8 cellular contexts compared by ENCODE assay signal in genomic region chr4:89901808-89902431, GRCh38. TPM values are rescaled to one million over a fixed set of nuclear protein-coding genes. Genes with fewer than 3 reads are reported as not detected.
DNase-seq lines count a peak whose midpoint lies in the region; ATAC-seq, FAIRE-seq and TF ChIP-seq lines count a peak whose summit lies in the region.
"Not testable (repeated sequence)": the region's sequence is repeated elsewhere in the genome, so short reads cannot be mapped to it uniquely, and the experiment has no call there.

No MANE protein-coding gene starts in this region.

- CTCF ChIA-PET in activated naive CD4-positive, alpha-beta T cell treated with anti-CD3 and anti-CD28 coated beads, Interleukin-2, amount 10 ng/mL, durations not matched to agents 7 days and 5 days (lab: Charles Lee) = interaction anchor here (0.8 kb wide), 1 partner anchor 69 kb away, joined by 3 read pairs; no protein-coding TSS in a partner anchor

- H3K27ac ChIP-seq in uterus = not testable (repeated sequence)

- intact Hi-C loops in uterus (cut with DNase I; ENCODE audit: low total_unique reads) = not testable (repeated sequence)

- not testable (repeated sequence) for H3K27me3 ChIP-seq in uterus

- H3K27me3 Mint-ChIP-seq in activated naive CD4-positive, alpha-beta T cell treated with anti-CD3 and anti-CD28 coated beads, Interleukin-2, amount 10 ng/mL, durations not matched to agents 7 days and 5 days = not testable (repeated sequence)

- not testable (repeated sequence) for H3K27ac Mint-ChIP-seq in activated naive CD4-positive, alpha-beta T cell treated with anti-CD3 and anti-CD28 coated beads, Interleukin-2, amount 10 ng/mL, durations not matched to agents 7 days and 5 days

- peak; percentile 73 for DNase-seq in NCI-H1092 treated with DMSO at 0.1 percent for 48 hours (lab: John Stamatoyannopoulos, UW)
- DNase-seq in activated naive CD4-positive, alpha-beta T cell treated with anti-CD3 and anti-CD28 coated beads, Interleukin-2, amount 10 ng/mL, durations not matched to agents 7 days and 5 days = peak; percentile 66
- peak; percentile 5 to 14 for DNase-seq in frontal cortex (ENCODE audit: low spot score in 2 of 2)
- DNase-seq in occipital lobe (lab: John Stamatoyannopoulos, UW) = peak; percentile 13
- DNase-seq in uterus = peak; percentile 26 to 42

- H3K4me1 ChIP-seq in uterus = not testable (repeated sequence)

- H3K4me3 Mint-ChIP-seq in activated naive CD4-positive, alpha-beta T cell treated with anti-CD3 and anti-CD28 coated beads, Interleukin-2, amount 10 ng/mL, durations not matched to agents 7 days and 5 days = not testable (repeated sequence)

- not testable (repeated sequence) for TF ChIP-seq POLR2A in uterus (IDR thresholded peaks at IDR 0.05)

- H3K4me1 Mint-ChIP-seq in activated naive CD4-positive, alpha-beta T cell treated with anti-CD3 and anti-CD28 coated beads, Interleukin-2, amount 10 ng/mL, durations not matched to agents 7 days and 5 days = not testable (repeated sequence)

- H3K9me3 Mint-ChIP-seq in activated naive CD4-positive, alpha-beta T cell treated with anti-CD3 and anti-CD28 coated beads, Interleukin-2, amount 10 ng/mL, durations not matched to agents 7 days and 5 days = not testable (repeated sequence)

- ATAC-seq in GM18502 (IDR thresholded peaks at IDR 0.05; ENCODE audit: poor library complexity, unreplicated experiment) = peak; percentile 91
- ATAC-seq in HG02852 (IDR thresholded peaks at IDR 0.05; ENCODE audit: unreplicated experiment) = peak; percentile 77
- ATAC-seq in SK-N-SH treated with all-trans-retinoic acid at 6 μM for 48 hours = peak; percentile 97

- not testable (repeated sequence) for H3K4me3 ChIP-seq in uterus

- H3K36me3 ChIP-seq in uterus = not testable (repeated sequence)

- not testable (repeated sequence) for H3K36me3 Mint-ChIP-seq in activated naive CD4-positive, alpha-beta T cell treated with anti-CD3 and anti-CD28 coated beads, Interleukin-2, amount 10 ng/mL, durations not matched to agents 7 days and 5 days

- peak; percentile 61 to 70 (median 62) for TF ChIP-seq CTCF in uterus (IDR thresholded peaks at IDR 0.05)

- H3K9me3 ChIP-seq in uterus = not testable (repeated sequence)

- peak; percentile 34 for FAIRE-seq in frontal cortex (lab: Jason Lieb, UNC)

RNA-seq across cellular contexts. Expression of gene MMRN1, which starts 7.3 kb away (rescaled TPM):
- total RNA-seq in frontal cortex (2.4 TPM), occipital lobe (2.5 TPM), uterus (100 to 1,000 TPM in 3 of 4 donors, 10 to 100 TPM in 1; 70.9 to 266 (median 156) TPM)

Comparison
In these comparisons a context has a peak if more than half of its experiments do, and no peak if none do; other contexts are left out.
1. DNase-seq: peak in every context shown above with its lines; median percentile 73 in NCI-H1092 treated with DMSO at 0.1 percent for 48 hours; 66 in activated naive CD4-positive, alpha-beta T cell treated with anti-CD3 and anti-CD28 coated beads, Interleukin-2, amount 10 ng/mL, durations not matched to agents 7 days and 5 days; 34 in uterus; 13 in occipital lobe; 10 in frontal cortex.
2. RNA of gene MMRN1, which starts 7.3 kb away (total RNA-seq): 70.9 to 266 TPM in uterus; 2.5 TPM in occipital lobe (single experiment) and 2.4 TPM in frontal cortex (single experiment); every median in the first group is over 10 times any median in the second.
3. Peak in every context shown above with its lines, with median percentiles within 50 percentile points of each other: ATAC-seq.